ENCODE assay signal across 8 cellular contexts in the genomic region with DNA sequence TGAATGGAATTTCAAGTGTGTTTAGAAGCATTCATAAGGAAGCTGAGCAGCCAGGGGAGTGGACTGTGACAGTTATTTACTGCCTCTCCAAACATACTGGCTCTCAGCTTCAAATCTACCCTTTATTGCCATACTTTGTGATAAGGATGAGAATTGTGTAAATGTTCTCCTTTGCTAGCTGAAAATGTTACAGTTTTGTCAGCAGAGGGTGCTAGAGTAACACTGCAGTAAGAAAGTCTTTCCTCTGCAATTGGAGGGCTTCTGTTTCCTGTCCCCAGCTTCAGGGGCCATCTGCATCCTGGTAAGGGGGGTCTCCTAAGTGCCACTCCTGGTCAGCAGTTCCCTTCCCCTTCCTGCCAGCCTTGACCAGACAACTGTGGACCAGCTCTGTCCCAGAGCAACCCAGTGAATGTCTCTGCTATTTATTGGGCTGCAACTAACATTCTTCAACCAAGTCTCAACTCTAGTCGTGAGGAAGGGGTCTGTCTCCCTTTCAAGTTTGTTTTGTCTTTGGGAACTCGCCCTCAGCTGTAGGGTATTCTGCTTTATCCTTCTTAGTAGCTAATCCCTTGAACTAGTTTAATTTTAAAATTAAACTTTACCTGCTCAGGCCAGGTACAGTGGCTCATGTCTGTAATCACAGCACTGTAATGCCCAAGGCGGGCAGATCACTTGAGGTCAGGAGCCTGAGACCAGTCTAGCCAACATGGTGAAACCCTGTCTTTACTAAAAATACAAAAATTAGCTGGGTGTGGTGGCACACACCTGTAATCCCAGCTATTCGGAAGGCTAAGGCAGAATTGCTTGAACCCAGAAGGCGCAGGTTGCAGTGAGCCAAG. TPM values are rescaled to one million over a fixed set of nuclear protein-coding genes. Genes with fewer than 3 reads are reported as not detected.
A peak's percentile ranks its signal among the peaks of the same experiment; 100 is the strongest.
DNase-seq lines count a peak whose midpoint lies in the region; ATAC-seq and TF ChIP-seq lines count a peak whose summit lies in the region.

No MANE protein-coding gene starts in this region.

- TF ChIP-seq CTCF in C4-2B (conservative IDR thresholded peaks at IDR 0.05) (peak; percentile 94), GM13976 (IDR thresholded peaks at IDR 0.05; ENCODE audit: borderline replicate concordance, control extremely low read depth, extremely low read depth, insufficient read depth, missing control alignments) (peak; percentile 61), epithelial cell of esophagus (IDR thresholded peaks at IDR 0.05; ENCODE audit: insufficient read depth, low read depth, low read length, missing control alignments) (peak; percentile 81)

- H3K9me3 ChIP-seq in mesodermal cell (ENCODE audit: control insufficient read depth, low read length) = peaks cover 6% of the 10 kb centered on the region

- H3K4me3 ChIP-seq in epithelial cell of esophagus (ENCODE audit: low read length) = no peak overlapping the region
- no peak overlapping the region for H3K4me3 ChIP-seq in mesodermal cell (ENCODE audit: extremely low read depth, insufficient read depth, low read length, poor library complexity, severe bottlenecking)

- no peak overlapping the region for H3K27ac ChIP-seq in C4-2B
- peak overlapping the region; percentile 45 for H3K27ac ChIP-seq in mesodermal cell (ENCODE audit: low read depth, low read length, severe bottlenecking)

- in situ Hi-C loops in GM13976 (cut with MboI; ENCODE audit: low sequenced_read_pairs, unreplicated experiment) = loop anchor here (10.0 kb wide), 2 partner anchors 195 to 415 kb away; no protein-coding TSS in a partner anchor

- 88 to 92% methylated on average over 4 of the region's 5 CpGs for WGBS in mesodermal cell (ENCODE audit: insufficient coverage in 2 of 2), 2 experiments

- peaks cover 15% of the 10 kb centered on the region for H3K36me3 ChIP-seq in mesodermal cell (ENCODE audit: control insufficient read depth, insufficient read depth, low read length)

- ATAC-seq in HG03439 (IDR thresholded peaks at IDR 0.05; ENCODE audit: unreplicated experiment) = no peak
- ATAC-seq in GM21786 (IDR thresholded peaks at IDR 0.05; ENCODE audit: unreplicated experiment) = no peak

- DNase-seq in GM13976 (ENCODE audit: low spot score) = peak; percentile 54
- DNase-seq in M059J (ENCODE audit: low read depth) = peak; percentile 50
- DNase-seq in SW480 (ENCODE audit: low spot score) = peak; percentile 66
- DNase-seq in epithelial cell of esophagus (ENCODE audit: low read depth) = peak; percentile 59

- H3K4me1 ChIP-seq in mesodermal cell (ENCODE audit: control insufficient read depth, insufficient read depth, low read length, poor library complexity, severe bottlenecking) = peaks cover 10% of the 10 kb centered on the region

RNA-seq across cellular contexts. Expression of gene RAPGEF6, which starts 45.3 kb away (rescaled TPM):
- 5.3 and 8.6 TPM in 2 replicates for total RNA-seq in M059J (2014; rRNA removed; shearing (Covaris generic))
- polyA plus RNA-seq in mesodermal cell (2013, experiment 1 of 2) = 10.0 TPM
- 8.3 TPM for polyA plus RNA-seq in mesodermal cell (2013, experiment 2 of 2)
